23 cellular contexts compared by ENCODE assay signal in genomic region chr9:114407889-114408288, GRCh38.
"Had no signal": no experiment of that assay in that cellular context is flagged by ENCODE, and none has a peak within 500 bp of the region (broad histone marks: within the 10 kb centered on the region; RNA-seq: fewer than 3 reads in every experiment).

No MANE protein-coding gene starts in this region.

- H3K27me3 ChIP-seq: SJSA1 had no signal

- H3K4me2 ChIP-seq: KMS-11 had no signal

- H3K9me3 ChIP-seq: SJSA1 had no signal

- H3K27ac ChIP-seq: KMS-11, SJSA1, SK-N-MC had no signal

- FAIRE-seq: HepG2 had no signal

- H3K4me3 ChIP-seq: SJSA1, SK-N-MC had no signal

- DNase-seq: IMR-90, MV-4-11, NCI-H1092, NCI-H1105 treated with DMSO at 0.1 percent for 48 hours, NCI-H1436, NCI-H187, NCI-H2029, NCI-H2081 treated with DMSO at 0.1 percent for 48 hours, NCI-H2171, NCI-H226, NCI-H446, NCI-H510A, NCI-H524 treated with DMSO at 0.1 percent for 48 hours, NCI-H69, NCI-H774, PC-3, Right ventricle myocardium superior, SIG-M5 had no signal

- ATAC-seq: HepG2, Panc1, PC-3 had no signal

- H3K4me1 ChIP-seq: SJSA1 had no signal

- H3K9ac ChIP-seq: KMS-11 had no signal

- H3K36me3 ChIP-seq: SJSA1 had no signal
